2 cellular contexts compared by ENCODE assay signal in genomic region chr4:53598901-53599300, GRCh38.
A peak's percentile ranks its signal among the peaks of the same experiment; 100 is the strongest.
TF ChIP-seq lines count a peak whose summit lies in the region.

No MANE protein-coding gene starts in this region.

TF ChIP-seq in SK-N-SH treated with all-trans-retinoic acid at 6 μM for 48 hours, 23 proteins besides CTCF, POLR2A, EP300 and RAD21 (continued from another document):
- no peak for TF ChIP-seq TSHZ2 (CRISPR knock-in tag; IDR thresholded peaks at IDR 0.05)
- no peak for TF ChIP-seq POU6F1 (CRISPR knock-in tag; IDR thresholded peaks at IDR 0.05; ENCODE audit: borderline replicate concordance, low read depth)
- no peak for TF ChIP-seq RARB (CRISPR knock-in tag; IDR thresholded peaks at IDR 0.05)
- TF ChIP-seq ISL1 (CRISPR knock-in tag; IDR thresholded peaks at IDR 0.05), result peak; percentile 51; the same call in 1 of the 2 replicates
- no peak for TF ChIP-seq ZNF70 (CRISPR knock-in tag; IDR thresholded peaks at IDR 0.05)
- TF ChIP-seq SNAI2 (CRISPR knock-in tag; IDR thresholded peaks at IDR 0.05), result no peak
- TF ChIP-seq CREB5 (CRISPR knock-in tag; IDR thresholded peaks at IDR 0.05; ENCODE audit: low read depth), result 0 out of 2 replicates have a peak, but pooled peaks have one; percentile 57
- no peak for TF ChIP-seq ZC3H10 (CRISPR knock-in tag; IDR thresholded peaks at IDR 0.05)
- TF ChIP-seq TCF4 (CRISPR knock-in tag; IDR thresholded peaks at IDR 0.05; ENCODE audit: borderline replicate concordance), result no peak

TF ChIP-seq in endothelial cell of umbilical vein, 7 proteins besides CTCF, POLR2A, EP300 and RAD21:
- TF ChIP-seq MAX (IDR thresholded peaks at IDR 0.05; ENCODE audit: insufficient read depth, insufficient read length) (no peak), FOS (IDR thresholded peaks at IDR 0.05; ENCODE audit: borderline replicate concordance, insufficient read depth, low read length) (no peak), GATA2 (IDR thresholded peaks at IDR 0.05; ENCODE audit: insufficient read depth, insufficient read length, low read depth, low read length) (peak; percentile 35), JUN (IDR thresholded peaks at IDR 0.05; ENCODE audit: borderline replicate concordance, insufficient read depth, insufficient read length, low read depth) (no peak), MYC (IDR thresholded peaks at IDR 0.05; ENCODE audit: low read depth, low read length) (no peak)
